ENCODE assay signal across 19 cellular contexts in genomic region chr3:127121221-127121647, GRCh38.
"Had no signal": no experiment of that assay in that cellular context is flagged by ENCODE, and none has a peak within 500 bp of the region (broad histone marks: within the 10 kb centered on the region; RNA-seq: fewer than 3 reads in every experiment).

No MANE protein-coding gene starts in this region.

- ATAC-seq: activated CD4-positive, CD25-positive, alpha-beta regulatory T cell treated with anti-CD3 and anti-CD28 coated beads, Interleukin-2, amount 50 U/mL, for 24 hours; activated CD8-positive, alpha-beta T cell treated with anti-CD3 and anti-CD28 coated beads for 36 hours; activated T-helper 17 cell treated with anti-CD3 and anti-CD28 coated beads, Interleukin-2, amount 50 U/mL, for 72 hours; PC-3 had no signal

- H3K27me3 ChIP-seq: MG63 had no signal

- H3K4me3 ChIP-seq: MG63 had no signal

- DNase-seq: activated CD4-positive, alpha-beta T cell treated with anti-CD3 and anti-CD28 coated beads for 4 hours; activated CD8-positive, alpha-beta T cell treated with anti-CD3 and anti-CD28 coated beads for 36 hours; activated gamma-delta T cell; activated naive CD4-positive, alpha-beta T cell treated with anti-CD3 and anti-CD28 coated beads for 36 hours; activated T-cell treated with anti-CD3 and anti-CD28 coated beads for 4 hours; activated T-cell treated with anti-CD3 and anti-CD28 coated beads, Interleukin-2, amount 50 U/mL, for 48 hours; amygdala; MG63; MV-4-11; NCI-H1105; NCI-H1436; NCI-H187; NCI-H2081; NCI-H446; NCI-H524; PC-3; SHP77 treated with DMSO at 0.1 percent for 48 hours had no signal

- H3K9me3 ChIP-seq: MG63 had no signal

- H3K36me3 ChIP-seq: MG63 had no signal
